ENCODE assay signal across 1 cellular context in genomic region chr1:36386262-36387140, GRCh38.
TF ChIP-seq lines count a peak whose summit lies in the region.

No MANE protein-coding gene starts in this region.

TF ChIP-seq in GM12878, 131 proteins besides CTCF, POLR2A, EP300 and RAD21 (continued from another document):
- TF ChIP-seq CEBPZ (IDR thresholded peaks at IDR 0.05; ENCODE audit: low read depth, low read length) (no peak), SKIL (IDR thresholded peaks at IDR 0.05; ENCODE audit: low read depth, poor library complexity, severe bottlenecking) (peak; percentile 68), IKZF2 (IDR thresholded peaks at IDR 0.05) (peak; percentile 58 to 73; a peak in 2 of 4 replicates), RELB (IDR thresholded peaks at IDR 0.05; ENCODE audit: low read depth) (peak; percentile 76; the same call in 1 of the 2 replicates), ZBED1 (IDR thresholded peaks at IDR 0.05; ENCODE audit: borderline replicate concordance) (peak; percentile 51; the same call in 1 of the 2 replicates), FOS (IDR thresholded peaks at IDR 0.05; ENCODE audit: borderline replicate concordance, extremely low read depth, insufficient read length) (no peak), SUZ12 (IDR thresholded peaks at IDR 0.05; ENCODE audit: unreplicated experiment) (no peak), SMAD5 (IDR thresholded peaks at IDR 0.05; ENCODE audit: low read depth) (no peak; the same call in 1 of the 2 replicates), POLR2AphosphoS2 (IDR thresholded peaks at IDR 0.05; ENCODE audit: low read depth, low read length) (peak; percentile 34; the same call in 1 of the 2 replicates), MAX (IDR thresholded peaks at IDR 0.05; ENCODE audit: low read depth, low read length) (no peak), CREM (IDR thresholded peaks at IDR 0.05; ENCODE audit: low read depth) (no peak), PAX8 (IDR thresholded peaks at IDR 0.05) (no peak), NR2C2 (IDR thresholded peaks at IDR 0.05; ENCODE audit: borderline replicate concordance, control insufficient read depth, insufficient read length, low read depth) (no peak), CREB1 (IDR thresholded peaks at IDR 0.05; ENCODE audit: low read depth) (no peak), RUNX3 (IDR thresholded peaks at IDR 0.05; ENCODE audit: low read length) (peak; percentile 71), ZNF217 (IDR thresholded peaks at IDR 0.05) (peak; percentile 82; the same call in 1 of the 2 replicates), MYC (IDR thresholded peaks at IDR 0.05; ENCODE audit: insufficient read depth, insufficient read length, insufficient replicate concordance, low read length, severe bottlenecking) (no peak), HDAC6 (IDR thresholded peaks at IDR 0.05; ENCODE audit: unreplicated experiment) (peak; percentile 67), MTA3 (IDR thresholded peaks at IDR 0.05; ENCODE audit: borderline replicate concordance, low read length) (peak; percentile 88; the same call in 1 of the 2 replicates), NR2F1 (conservative IDR thresholded peaks at IDR 0.05) (peak; percentile 33; the same call in 1 of the 2 replicates), DPF2 (IDR thresholded peaks at IDR 0.05) (peak; percentile 74), RFX5 (IDR thresholded peaks at IDR 0.05; ENCODE audit: low read depth, low read length) (no peak), BCL11A (IDR thresholded peaks at IDR 0.05; ENCODE audit: low read depth, low read length) (0 out of 2 replicates have a peak, but pooled peaks have one; percentile 39)
